9 cellular contexts compared by ENCODE assay signal in the genomic region with DNA sequence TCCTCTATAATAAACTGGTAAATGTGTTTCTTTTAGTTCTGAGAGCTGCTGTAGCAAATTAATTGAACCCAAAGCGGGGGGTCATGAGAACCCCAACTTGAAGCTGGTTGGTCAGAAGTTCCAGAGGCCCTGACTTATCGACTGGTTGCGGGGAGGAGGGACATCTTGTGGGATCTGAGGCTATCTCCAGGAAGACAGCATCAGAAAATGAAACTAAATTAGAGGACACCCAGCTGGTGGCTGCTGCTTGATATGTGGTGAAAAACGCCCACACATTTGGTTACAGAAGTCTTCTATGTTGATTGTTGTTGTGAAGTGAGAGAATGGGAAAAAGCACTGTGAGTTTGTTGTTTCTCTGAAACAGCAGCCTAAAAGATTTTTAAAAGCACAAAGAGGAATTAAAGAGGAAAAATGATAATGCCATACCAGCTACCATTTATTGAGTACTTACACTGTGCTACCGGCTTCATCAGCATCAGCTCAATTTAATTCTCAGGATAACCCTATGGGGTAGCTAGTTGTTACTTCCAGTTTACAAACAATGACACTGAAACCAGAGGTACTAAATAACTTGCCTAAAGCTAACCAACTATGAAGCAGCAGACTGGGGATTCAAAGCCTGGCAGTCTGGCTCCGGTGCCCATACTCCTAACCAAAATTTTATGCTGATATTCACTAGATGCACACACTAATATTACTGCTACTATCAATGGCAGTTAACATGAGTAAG. TPM values are rescaled to one million over a fixed set of nuclear protein-coding genes. Genes with fewer than 3 reads are reported as not detected.
A peak's percentile ranks its signal among the peaks of the same experiment; 100 is the strongest.
DNase-seq lines count a peak whose midpoint lies in the region; ATAC-seq and TF ChIP-seq lines count a peak whose summit lies in the region.
"Had no signal": no experiment of that assay in that cellular context is flagged by ENCODE, and none has a peak within 500 bp of the region (broad histone marks: within the 10 kb centered on the region; RNA-seq: fewer than 3 reads in every experiment).

No MANE protein-coding gene starts in this region.

- peaks cover 62% of the 10 kb centered on the region for H3K36me3 ChIP-seq in mammary epithelial cell (ENCODE audit: insufficient read depth, low read length)

- H3K4me2 ChIP-seq in mammary epithelial cell (ENCODE audit: insufficient read depth, low read depth, low read length), result no peak overlapping the region

- no peaks in the 10 kb centered on the region for H3K27me3 ChIP-seq in mammary epithelial cell (ENCODE audit: insufficient read depth, low read length)

- ATAC-seq in GM18517 (IDR thresholded peaks at IDR 0.05; ENCODE audit: unreplicated experiment), result peak; percentile 80
- peak; percentile 75 for ATAC-seq in GM21447 (IDR thresholded peaks at IDR 0.05; ENCODE audit: unreplicated experiment)

- no peaks in the 10 kb centered on the region for H3K4me1 ChIP-seq in mammary epithelial cell (ENCODE audit: insufficient read depth, low read length)

- no TSS peak for BruUV-seq in mammary epithelial cell (replicated peaks; lab: Mats Ljungman, UMichigan)

- H3K4me3 Mint-ChIP-seq in IgD-negative memory B cell, result no peak overlapping the region

- in situ Hi-C loops in mammary epithelial cell (cut with MboI; ENCODE audit: low sequenced_read_pairs in 2 of 2), result no loop called here

- no peak overlapping the region for H3K9ac ChIP-seq in mammary epithelial cell (ENCODE audit: insufficient read depth, low read length)

- H3K4me1 Mint-ChIP-seq in IgD-negative memory B cell, result peaks cover 11 to 16% (median 11%) of the 10 kb centered on the region in 3 donors

- dilution Hi-C loops in mammary epithelial cell (cut with HindIII; ENCODE audit: low sequenced_read_pairs), result loop anchor here (5.0 kb wide), 1 partner anchor 39 kb away; no protein-coding TSS in a partner anchor

- intact Hi-C loops in mammary epithelial cell (cut with micrococcal nuclease), result no loop called here

- no peaks in the 10 kb centered on the region for H3K27me3 Mint-ChIP-seq in IgD-negative memory B cell

- no peak for TF ChIP-seq CTCF in mammary epithelial cell (conservative IDR thresholded peaks at IDR 0.05 in 1 of 2, IDR thresholded peaks at IDR 0.05 in 1 of 2; ENCODE audit: extremely low read depth in 1 of 2, insufficient read depth in 1 of 2, low read depth in 1 of 2, low read length in 2 of 2)

- H3K9me3 ChIP-seq in mammary epithelial cell (replicated peaks; ENCODE audit: insufficient read depth, low read length), result no peaks in the 10 kb centered on the region

- no peak overlapping the region for H3K27ac ChIP-seq in mammary epithelial cell (ENCODE audit: insufficient read depth, low read depth, low read length)

- no peaks in the 10 kb centered on the region for H4K20me1 ChIP-seq in mammary epithelial cell (ENCODE audit: insufficient read depth, low read length)

- no peak overlapping the region for H3K4me3 ChIP-seq in mammary epithelial cell (replicated peaks in 1 of 3; ENCODE audit: insufficient read depth in 1 of 3, low read depth in 2 of 3, low read length in 3 of 3)

- WGBS in mammary epithelial cell (ENCODE audit: low coverage, missing lambda C conversion rate), result 100% methylated on average over 6 of the region's 6 CpGs

- H2AFZ ChIP-seq in mammary epithelial cell (ENCODE audit: low read depth, low read length), result no peak overlapping the region

- H3K36me3 Mint-ChIP-seq in IgD-negative memory B cell, result peaks cover 9% of the 10 kb centered on the region

- DNase-seq in left kidney (ENCODE audit: low read depth, low spot score) (peak; percentile 54), NCI-H1105 (lab: John Stamatoyannopoulos, UW) (no peak), cerebellum (ENCODE audit: low spot score) (no peak), mammary epithelial cell (no peak)
- DNase-seq in NK-92 treated with Interleukin-12 subunit alpha and Interleukin-12 subunit beta, amount 100 ng/mL, for 24 hours (lab: John Stamatoyannopoulos, UW), result no peak

- peaks cover 34% of the 10 kb centered on the region for H3K79me2 ChIP-seq in mammary epithelial cell (ENCODE audit: insufficient read depth, low read length)

- CTCF ChIA-PET in mammary epithelial cell (lab: Charles Lee; ENCODE audit: low non-redundant PET), result no interaction called here

- no peaks in the 10 kb centered on the region for H3K9me3 Mint-ChIP-seq in IgD-negative memory B cell

- peak overlapping the region in 2 of 3 donors; percentile 47 to 65 for H3K27ac Mint-ChIP-seq in IgD-negative memory B cell

RNA-seq across cellular contexts. Expression of a gene that starts 24.3 kb away (rescaled TPM):
- polyA plus RNA-seq in IgD-negative memory B cell (207 TPM), mammary epithelial cell (163 TPM)
- total RNA-seq in cerebellum (59.0 TPM), mammary epithelial cell (100 to 1,000 TPM in 1 of 2 donors, 10 to 100 TPM in 1; 94.7 to 156 TPM)
- polyA minus RNA-seq in mammary epithelial cell, result 119 TPM

RNA-seq across cellular contexts. Expression of a gene that starts 24.4 kb away (rescaled TPM):
- 9.1 TPM for polyA plus RNA-seq in IgD-negative memory B cell
- 16.6 TPM for total RNA-seq in cerebellum
- total RNA-seq in mammary epithelial cell, result 10 to 100 TPM; 11.2 to 28.5 TPM
- polyA plus RNA-seq in mammary epithelial cell, result 33.6 TPM
- polyA minus RNA-seq in mammary epithelial cell, result 18.6 TPM

RNA-seq across cellular contexts. Expression of a gene that starts 30.6 kb away (rescaled TPM):
- polyA plus RNA-seq in IgD-negative memory B cell (0.19 TPM), mammary epithelial cell (4.6 TPM)
- total RNA-seq in cerebellum (6.3 TPM), mammary epithelial cell (1 to 10 TPM; 3.7 to 4.8 TPM)
- 12.4 TPM for polyA minus RNA-seq in mammary epithelial cell

RNA-seq across cellular contexts. Expression of a gene that starts 53.8 kb away (rescaled TPM):
- polyA plus RNA-seq in IgD-negative memory B cell (not detected), mammary epithelial cell (0.53 TPM)
- total RNA-seq in cerebellum (5.6 TPM), mammary epithelial cell (1 to 10 TPM in 1 of 2 donors, under 1 TPM in 1; 0.83 to 1.3 TPM)
- not detected for polyA minus RNA-seq in mammary epithelial cell

RNA-seq across cellular contexts. Expression of a gene that starts 59.6 kb away (rescaled TPM):
- polyA plus RNA-seq in IgD-negative memory B cell (not detected), mammary epithelial cell (not detected)
- total RNA-seq in cerebellum (not detected), mammary epithelial cell (not detected)
- polyA minus RNA-seq in mammary epithelial cell, result not detected
- total RNA-seq: M059J had no signal
